Comparison of ENCODE assay signal across 12 cellular contexts in the genomic region with DNA sequence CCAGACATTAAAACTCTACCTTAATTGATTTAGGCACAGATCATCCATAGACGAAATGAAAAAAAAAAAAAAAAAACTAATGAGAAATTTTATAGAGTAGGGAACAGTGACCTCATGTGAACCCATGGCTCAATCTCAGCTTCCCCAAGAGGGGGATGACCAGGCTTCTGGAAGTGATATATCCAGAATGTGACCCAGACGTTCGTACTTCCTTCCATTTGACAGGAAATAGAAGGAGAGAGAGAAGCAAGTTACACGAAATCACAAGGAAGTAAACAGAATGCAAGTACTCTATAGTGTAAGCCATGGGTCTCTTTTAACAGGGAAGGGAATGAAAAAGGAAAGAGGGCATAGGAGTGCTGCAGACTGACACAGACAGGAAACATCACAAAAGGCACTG. TPM values are rescaled to one million over a fixed set of nuclear protein-coding genes. Genes with fewer than 3 reads are reported as not detected.
DNase-seq lines count a peak whose midpoint lies in the region; ATAC-seq and TF ChIP-seq lines count a peak whose summit lies in the region.
"Had no signal": no experiment of that assay in that cellular context is flagged by ENCODE, and none has a peak within 500 bp of the region (broad histone marks: within the 10 kb centered on the region; RNA-seq: fewer than 3 reads in every experiment).

No MANE protein-coding gene starts in this region.

- ATAC-seq in SK-N-SH treated with all-trans-retinoic acid at 6 μM for 48 hours: peak; percentile 50
- ATAC-seq in right cardiac atrium: peak; percentile 32 to 54
- no peak for ATAC-seq in stimulated activated memory B cell treated with anti-CD40 and anti-IgM and Interleukin-4, amounts not matched to agents 10 μg/mL and 1 μg/mL and 100 μg/mL, for 72 hours

- no peak overlapping the region for H2AFZ ChIP-seq in SK-N-SH (ENCODE audit: low read depth)

- DNase-seq in SK-N-SH (no peak), right cardiac atrium (no peak), HK-2 (ENCODE audit: unreplicated experiment) (no peak), HUDEP-2 (lab: John Stamatoyannopoulos, UW; ENCODE audit: unreplicated experiment in 76 of 76) (no peak), COLO668 (lab: John Stamatoyannopoulos, UW; ENCODE audit: unreplicated experiment) (no peak)
- DNase-seq: activated CD4-positive, alpha-beta memory T cell treated with anti-CD3 and anti-CD28 coated beads, Interleukin-2, amount 10 ng/mL, durations not matched to agents 7 days and 5 days; Karpas-422; midbrain; NCI-H2171 treated with DMSO at 0.1 percent for 48 hours had no signal

- H3K79me2 ChIP-seq in SK-N-SH (ENCODE audit: insufficient read depth): peaks cover 53% of the 10 kb centered on the region

- H3K9me3 ChIP-seq in SK-N-SH (no peaks in the 10 kb centered on the region), right cardiac atrium (ENCODE audit: control insufficient read depth, low read length) (no peaks in the 10 kb centered on the region)

- peak overlapping the region in 1 of 2 experiments; percentile 8; a peak in 1 of 4 replicates for H3K27ac ChIP-seq in SK-N-SH (ENCODE audit: low read depth in 2 of 2, low read length in 1 of 2)
- peak overlapping the region; percentile 46 for H3K27ac ChIP-seq in right cardiac atrium (ENCODE audit: low read length)

- H3K4me1 Mint-ChIP-seq in activated naive CD8-positive, alpha-beta T cell (ENCODE audit: low read depth): peaks cover 76% of the 10 kb centered on the region
- peaks cover 59% of the 10 kb centered on the region for H3K4me1 Mint-ChIP-seq in stimulated activated memory B cell treated with anti-CD40 and anti-IgM and Interleukin-4, amounts not matched to agents 10 μg/mL and 1 μg/mL and 100 μg/mL, for 72 hours

- no peak for TF ChIP-seq RAD21 in SK-N-SH (IDR thresholded peaks at IDR 0.05; ENCODE audit: low read length)

- H3K9me3 Mint-ChIP-seq in activated naive CD8-positive, alpha-beta T cell (ENCODE audit: low read depth): no peaks in the 10 kb centered on the region
- no peaks in the 10 kb centered on the region for H3K9me3 Mint-ChIP-seq in stimulated activated memory B cell treated with anti-CD40 and anti-IgM and Interleukin-4, amounts not matched to agents 10 μg/mL and 1 μg/mL and 100 μg/mL, for 72 hours
- H3K9me3 Mint-ChIP-seq: activated CD4-positive, alpha-beta memory T cell treated with anti-CD3 and anti-CD28 coated beads, Interleukin-2, amount 10 ng/mL, durations not matched to agents 7 days and 5 days had no signal

- H3K4me3 Mint-ChIP-seq in activated naive CD8-positive, alpha-beta T cell: peak overlapping the region; percentile 43
- H3K4me3 Mint-ChIP-seq in stimulated activated memory B cell treated with anti-CD40 and anti-IgM and Interleukin-4, amounts not matched to agents 10 μg/mL and 1 μg/mL and 100 μg/mL, for 72 hours: no peak overlapping the region
- H3K4me3 Mint-ChIP-seq: activated CD4-positive, alpha-beta memory T cell treated with anti-CD3 and anti-CD28 coated beads, Interleukin-2, amount 10 ng/mL, durations not matched to agents 7 days and 5 days had no signal

- H3K9me2 ChIP-seq in SK-N-SH: no peaks in the 10 kb centered on the region

- no peak for TF ChIP-seq EP300 in SK-N-SH (IDR thresholded peaks at IDR 0.05; ENCODE audit: borderline replicate concordance in 1 of 2, low read depth in 1 of 2, low read length in 1 of 2)

- H3K27me3 ChIP-seq in SK-N-SH (ENCODE audit: insufficient read depth) (no peaks in the 10 kb centered on the region), right cardiac atrium (ENCODE audit: control insufficient read depth, insufficient read depth) (no peaks in the 10 kb centered on the region)

- TF ChIP-seq CTCF in SK-N-SH (IDR thresholded peaks at IDR 0.05): no peak

- no peaks in the 10 kb centered on the region for H3F3A ChIP-seq in SK-N-SH (replicated peaks; ENCODE audit: insufficient read depth)

- 61% methylated on average over 4 of the region's 4 CpGs for WGBS in SK-N-SH (ENCODE audit: low lambda C conversion rate)
- WGBS in right cardiac atrium: 7% methylated on average over 4 of the region's 4 CpGs

- H3K36me3 ChIP-seq in SK-N-SH (replicated peaks in 1 of 2; ENCODE audit: control insufficient read depth in 1 of 2, insufficient read depth in 2 of 2, low read length in 1 of 2): peaks cover 0 to 8% of the 10 kb centered on the region in 2 experiments

- POLR2A ChIA-PET in SK-N-SH (lab: Yijun Ruan, JAX): no interaction called here

- CTCF ChIA-PET in SK-N-SH (lab: Yijun Ruan, JAX): no interaction called here

- no peak overlapping the region for H3K4me2 ChIP-seq in SK-N-SH

- peak overlapping the region; percentile 75 for H3K27ac Mint-ChIP-seq in activated naive CD8-positive, alpha-beta T cell
- peak overlapping the region; percentile 18 for H3K27ac Mint-ChIP-seq in stimulated activated memory B cell treated with anti-CD40 and anti-IgM and Interleukin-4, amounts not matched to agents 10 μg/mL and 1 μg/mL and 100 μg/mL, for 72 hours
- H3K27ac Mint-ChIP-seq: activated CD4-positive, alpha-beta memory T cell treated with anti-CD3 and anti-CD28 coated beads, Interleukin-2, amount 10 ng/mL, durations not matched to agents 7 days and 5 days had no signal

- H3K36me3 Mint-ChIP-seq in activated naive CD8-positive, alpha-beta T cell: peaks cover 18% of the 10 kb centered on the region
- H3K36me3 Mint-ChIP-seq in stimulated activated memory B cell treated with anti-CD40 and anti-IgM and Interleukin-4, amounts not matched to agents 10 μg/mL and 1 μg/mL and 100 μg/mL, for 72 hours: peaks cover 71% of the 10 kb centered on the region

- H3K9ac ChIP-seq in SK-N-SH: no peak overlapping the region

- H3K4me1 ChIP-seq in SK-N-SH (ENCODE audit: control insufficient read depth in 1 of 2, insufficient read depth in 2 of 2, low read depth in 1 of 2, low read length in 1 of 2) (peaks cover 0 to 5% of the 10 kb centered on the region in 2 experiments; a peak in 1 of 4 replicates), right cardiac atrium (ENCODE audit: control insufficient read depth, insufficient read depth, low read length) (peaks cover 20% of the 10 kb centered on the region)

- H4K20me1 ChIP-seq in SK-N-SH (ENCODE audit: insufficient read depth): peaks cover 10% of the 10 kb centered on the region

- intact Hi-C loops in right cardiac atrium (cut with DNase I): loop anchor here in 1 of 4 donors (10.0 kb wide), 1 partner anchor 232 kb away; no protein-coding TSS in a partner anchor

- no peak overlapping the region for H3K4me3 ChIP-seq in SK-N-SH (ENCODE audit: low read depth in 2 of 2, low read length in 1 of 2)
- no peak overlapping the region for H3K4me3 ChIP-seq in right cardiac atrium (ENCODE audit: low read length)

- H3K27me3 Mint-ChIP-seq in activated naive CD8-positive, alpha-beta T cell: no peaks in the 10 kb centered on the region
- H3K27me3 Mint-ChIP-seq in stimulated activated memory B cell treated with anti-CD40 and anti-IgM and Interleukin-4, amounts not matched to agents 10 μg/mL and 1 μg/mL and 100 μg/mL, for 72 hours: no peaks in the 10 kb centered on the region
- H3K27me3 Mint-ChIP-seq: activated CD4-positive, alpha-beta memory T cell treated with anti-CD3 and anti-CD28 coated beads, Interleukin-2, amount 10 ng/mL, durations not matched to agents 7 days and 5 days had no signal

TF ChIP-seq in SK-N-SH treated with all-trans-retinoic acid at 6 μM for 48 hours, 23 proteins besides CTCF, POLR2A, EP300 and RAD21 (continues in another document):
- TF ChIP-seq, protein P1, sequence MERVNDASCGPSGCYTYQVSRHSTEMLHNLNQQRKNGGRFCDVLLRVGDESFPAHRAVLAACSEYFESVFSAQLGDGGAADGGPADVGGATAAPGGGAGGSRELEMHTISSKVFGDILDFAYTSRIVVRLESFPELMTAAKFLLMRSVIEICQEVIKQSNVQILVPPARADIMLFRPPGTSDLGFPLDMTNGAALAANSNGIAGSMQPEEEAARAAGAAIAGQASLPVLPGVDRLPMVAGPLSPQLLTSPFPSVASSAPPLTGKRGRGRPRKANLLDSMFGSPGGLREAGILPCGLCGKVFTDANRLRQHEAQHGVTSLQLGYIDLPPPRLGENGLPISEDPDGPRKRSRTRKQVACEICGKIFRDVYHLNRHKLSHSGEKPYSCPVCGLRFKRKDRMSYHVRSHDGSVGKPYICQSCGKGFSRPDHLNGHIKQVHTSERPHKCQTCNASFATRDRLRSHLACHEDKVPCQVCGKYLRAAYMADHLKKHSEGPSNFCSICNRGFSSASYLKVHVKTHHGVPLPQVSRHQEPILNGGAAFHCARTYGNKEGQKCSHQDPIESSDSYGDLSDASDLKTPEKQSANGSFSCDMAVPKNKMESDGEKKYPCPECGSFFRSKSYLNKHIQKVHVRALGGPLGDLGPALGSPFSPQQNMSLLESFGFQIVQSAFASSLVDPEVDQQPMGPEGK (CRISPR knock-in tag; IDR thresholded peaks at IDR 0.05; ENCODE audit: borderline replicate concordance): no peak

TF ChIP-seq in SK-N-SH, 30 proteins besides CTCF, POLR2A, EP300 and RAD21:
- TF ChIP-seq, protein P2, sequence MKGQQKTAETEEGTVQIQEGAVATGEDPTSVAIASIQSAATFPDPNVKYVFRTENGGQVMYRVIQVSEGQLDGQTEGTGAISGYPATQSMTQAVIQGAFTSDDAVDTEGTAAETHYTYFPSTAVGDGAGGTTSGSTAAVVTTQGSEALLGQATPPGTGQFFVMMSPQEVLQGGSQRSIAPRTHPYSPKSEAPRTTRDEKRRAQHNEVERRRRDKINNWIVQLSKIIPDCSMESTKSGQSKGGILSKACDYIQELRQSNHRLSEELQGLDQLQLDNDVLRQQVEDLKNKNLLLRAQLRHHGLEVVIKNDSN (IDR thresholded peaks at IDR 0.05; ENCODE audit: borderline replicate concordance, low read depth): no peak

RNA-seq across cellular contexts. Expression of a gene that starts 10.1 kb away (rescaled TPM):
- polyA plus RNA-seq in SK-N-SH (2012; rRNA removed): 9.8 and 12.0 TPM in 2 replicates
- 10.5 and 11.9 TPM in 2 replicates for polyA plus RNA-seq in SK-N-SH (2012; cell fraction: cytosol; rRNA removed)
- polyA plus RNA-seq in SK-N-SH (2012; cell fraction: nucleus; rRNA removed): 9.6 and 9.8 TPM in 2 replicates
- 100 to 1,000 TPM; 116 to 146 (median 125) TPM for total RNA-seq in right cardiac atrium
- 31.5 TPM for polyA plus RNA-seq in right cardiac atrium
